8 cellular contexts compared by ENCODE assay signal in the genomic region with DNA sequence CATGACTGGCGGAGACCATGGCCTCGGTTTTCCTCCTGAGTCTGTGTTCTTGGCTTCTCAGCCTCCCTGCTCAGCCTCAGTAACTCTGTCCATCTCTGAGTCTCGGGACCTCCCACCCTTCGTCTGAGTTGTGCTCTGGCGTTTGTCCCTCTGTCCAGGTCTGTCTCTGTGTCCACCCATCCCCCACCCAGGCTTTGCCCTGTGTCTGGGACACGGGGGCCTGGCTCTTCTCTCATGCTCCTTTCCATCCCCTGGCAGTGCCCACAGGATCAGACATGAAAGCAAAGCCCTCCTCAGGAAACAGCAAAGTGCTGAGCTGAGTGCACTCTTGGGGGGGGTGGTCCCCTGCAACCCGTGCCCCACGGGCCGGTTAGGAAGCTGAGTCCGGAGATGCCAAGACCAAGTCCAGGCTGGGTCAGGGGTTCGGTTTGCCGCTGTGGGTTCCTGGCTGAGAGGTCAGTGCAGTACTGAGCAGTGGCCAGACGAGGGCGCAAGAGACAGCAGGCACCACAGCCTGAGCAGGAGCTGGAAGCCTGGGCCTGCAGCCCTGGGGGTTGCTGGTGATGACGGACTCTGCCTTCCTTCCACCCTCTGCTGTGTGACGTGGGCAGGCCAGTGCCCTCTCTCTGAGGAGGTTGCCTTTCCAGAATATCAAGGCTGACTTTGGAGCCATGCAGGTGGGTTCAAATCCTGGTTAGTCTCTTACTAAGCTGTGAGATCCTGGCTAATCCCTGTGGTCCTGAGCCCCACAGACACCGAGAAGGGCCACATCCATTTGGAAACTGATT. TPM values are rescaled to one million over a fixed set of nuclear protein-coding genes. Genes with fewer than 3 reads are reported as not detected.
DNase-seq lines count a peak whose midpoint lies in the region; ATAC-seq and TF ChIP-seq lines count a peak whose summit lies in the region.

No MANE protein-coding gene starts in this region.

- intact Hi-C loops in Calu3 (cut with micrococcal nuclease; ENCODE audit: unreplicated experiment) (loop anchor here (10.0 kb wide), 1 partner anchor 161 kb away; no protein-coding TSS in a partner anchor), left cardiac atrium (cut with DNase I) (loop anchor here (5.0 to 10.0 kb wide), 2 partner anchors 49 to 51 kb away; no protein-coding TSS in a partner anchor), aorta (cut with DNase I) (loop anchor here (2.0 to 5.0 kb wide), 4 partner anchors 89 to 161 kb away; no protein-coding TSS in a partner anchor)

- H3K36me3 ChIP-seq in aorta (ENCODE audit: control insufficient read depth in 1 of 2, insufficient read depth in 2 of 2, low read length in 1 of 2): no peaks in the 10 kb centered on the region

- no peaks in the 10 kb centered on the region for H3K27me3 ChIP-seq in aorta (ENCODE audit: control insufficient read depth in 1 of 2, insufficient read depth in 2 of 2, low read length in 1 of 2)

- WGBS in aorta, 2 donors: 28 to 31% methylated on average over 17 of the region's 17 CpGs

- no peak overlapping the region for H3K4me3 Mint-ChIP-seq in Calu3 (ENCODE audit: low read depth, unreplicated experiment)
- H3K4me3 Mint-ChIP-seq in T-helper 1 cell treated with Interleukin-12 subunit alpha and Interleukin-12 subunit beta and Interleukin-4 antibody, amounts not matched to agents 30 μg/mL and 1 μg/mL, for 36 hours: no peak overlapping the region
- peak overlapping the region; percentile 62 for H3K4me3 Mint-ChIP-seq in activated naive CD8-positive, alpha-beta T cell treated with anti-CD3 and anti-CD28 coated beads, Interleukin-2, amount 50 U/mL, for 24 hours

- H3K27ac Mint-ChIP-seq in Calu3 (ENCODE audit: unreplicated experiment): no peak overlapping the region
- H3K27ac Mint-ChIP-seq in T-helper 1 cell treated with Interleukin-12 subunit alpha and Interleukin-12 subunit beta and Interleukin-4 antibody, amounts not matched to agents 30 μg/mL and 1 μg/mL, for 36 hours: peak overlapping the region; percentile 62
- peak overlapping the region; percentile 64 for H3K27ac Mint-ChIP-seq in activated naive CD8-positive, alpha-beta T cell treated with anti-CD3 and anti-CD28 coated beads, Interleukin-2, amount 50 U/mL, for 24 hours

- no peak overlapping the region for H3K4me3 ChIP-seq in aorta (ENCODE audit: low read length in 2 of 2)

- no peaks in the 10 kb centered on the region for H3K4me1 ChIP-seq in aorta (ENCODE audit: control insufficient read depth in 1 of 2, insufficient read depth in 2 of 2, low read length in 2 of 2)

- H3K9me3 Mint-ChIP-seq in Calu3 (ENCODE audit: low read depth, unreplicated experiment): no peaks in the 10 kb centered on the region
- H3K9me3 Mint-ChIP-seq in T-helper 1 cell treated with Interleukin-12 subunit alpha and Interleukin-12 subunit beta and Interleukin-4 antibody, amounts not matched to agents 30 μg/mL and 1 μg/mL, for 36 hours: no peaks in the 10 kb centered on the region
- no peaks in the 10 kb centered on the region for H3K9me3 Mint-ChIP-seq in activated naive CD8-positive, alpha-beta T cell treated with anti-CD3 and anti-CD28 coated beads, Interleukin-2, amount 50 U/mL, for 24 hours

- H3K27ac ChIP-seq in aorta (ENCODE audit: low read depth in 1 of 2, low read length in 2 of 2): no peak overlapping the region

- H3K4me1 Mint-ChIP-seq in Calu3 (ENCODE audit: low read depth, unreplicated experiment): no peaks in the 10 kb centered on the region
- peaks cover 22% of the 10 kb centered on the region for H3K4me1 Mint-ChIP-seq in T-helper 1 cell treated with Interleukin-12 subunit alpha and Interleukin-12 subunit beta and Interleukin-4 antibody, amounts not matched to agents 30 μg/mL and 1 μg/mL, for 36 hours (ENCODE audit: low read depth)
- H3K4me1 Mint-ChIP-seq in activated naive CD8-positive, alpha-beta T cell treated with anti-CD3 and anti-CD28 coated beads, Interleukin-2, amount 50 U/mL, for 24 hours: peaks cover 63% of the 10 kb centered on the region

- peak; percentile 78 for TF ChIP-seq CTCF in Calu3 (IDR thresholded peaks at IDR 0.05; ENCODE audit: unreplicated experiment)

- no peaks in the 10 kb centered on the region for H3K36me3 Mint-ChIP-seq in Calu3 (ENCODE audit: insufficient read depth, unreplicated experiment)
- H3K36me3 Mint-ChIP-seq in T-helper 1 cell treated with Interleukin-12 subunit alpha and Interleukin-12 subunit beta and Interleukin-4 antibody, amounts not matched to agents 30 μg/mL and 1 μg/mL, for 36 hours (ENCODE audit: low read depth): no peaks in the 10 kb centered on the region
- H3K36me3 Mint-ChIP-seq in activated naive CD8-positive, alpha-beta T cell treated with anti-CD3 and anti-CD28 coated beads, Interleukin-2, amount 50 U/mL, for 24 hours (ENCODE audit: low read depth): no peaks in the 10 kb centered on the region

- peak; percentile 72 for DNase-seq in Calu3
- DNase-seq in Kasumi-1 (lab: John Stamatoyannopoulos, UW): peak; percentile 53 to 63
- DNase-seq in activated naive CD8-positive, alpha-beta T cell treated with anti-CD3 and anti-CD28 coated beads, Interleukin-2, amount 50 U/mL, for 24 hours: peak; percentile 89
- DNase-seq in left cardiac atrium: peak; percentile 84
- peak; percentile 69 for DNase-seq in putamen (ENCODE audit: low spot score)
- DNase-seq in aorta: peak; percentile 90 to 95

- BruUV-seq in Calu3 (replicated peaks; lab: Mats Ljungman, UMichigan): no TSS peak

- no peaks in the 10 kb centered on the region for H3K9me3 ChIP-seq in aorta (ENCODE audit: control insufficient read depth, low read length)

- no peaks in the 10 kb centered on the region for H3K27me3 Mint-ChIP-seq in Calu3 (ENCODE audit: unreplicated experiment)
- no peaks in the 10 kb centered on the region for H3K27me3 Mint-ChIP-seq in T-helper 1 cell treated with Interleukin-12 subunit alpha and Interleukin-12 subunit beta and Interleukin-4 antibody, amounts not matched to agents 30 μg/mL and 1 μg/mL, for 36 hours (ENCODE audit: low read depth)
- peaks cover 2% of the 10 kb centered on the region for H3K27me3 Mint-ChIP-seq in activated naive CD8-positive, alpha-beta T cell treated with anti-CD3 and anti-CD28 coated beads, Interleukin-2, amount 50 U/mL, for 24 hours

- CTCF ChIA-PET in Calu3 (lab: Charles Lee): interaction anchor here (0.6 to 1.1 kb wide), 10 partner anchors 11 to 181 kb away, joined by 3 to 5 read pairs (median 4); partner anchors contain the start of genes CAMKK1 and NCBP3

- ATAC-seq in GM21423 (IDR thresholded peaks at IDR 0.05; ENCODE audit: unreplicated experiment) (peak; percentile 33), left cardiac atrium (peak; percentile 69 to 70), aorta (ENCODE audit: low FRiP score) (peak; percentile 88)
- ATAC-seq in activated naive CD8-positive, alpha-beta T cell treated with anti-CD3 and anti-CD28 coated beads, Interleukin-2, amount 50 U/mL, for 24 hours: peak; percentile 61

RNA-seq across cellular contexts. Expression of gene P2RX1, which starts 2.5 kb away (rescaled TPM):
- total RNA-seq in Calu3 (2022): not detected in 2 replicates
- 1 to 10 TPM in 1 of 2 donors, under 1 TPM in 1; 0.62 to 3.5 TPM for total RNA-seq in left cardiac atrium
- 1 to 10 TPM; 3.5 to 4.7 TPM for total RNA-seq in aorta
- polyA plus RNA-seq in aorta: 1 to 10 TPM in 1 of 2 donors, under 1 TPM in 1; 0.50 to 1.6 TPM

RNA-seq across cellular contexts. Expression of gene CAMKK1, which starts 20.9 kb away (rescaled TPM):
- total RNA-seq in Calu3 (2022): 1.4 and 1.7 TPM in 2 replicates
- total RNA-seq in left cardiac atrium: 1 to 10 TPM; 4.1 to 5.1 TPM
- total RNA-seq in aorta: 10 to 100 TPM in 1 of 2 donors, 1 to 10 TPM in 1; 5.1 to 11.2 TPM
- polyA plus RNA-seq in aorta: 1 to 10 TPM; 1.6 to 4.2 TPM

RNA-seq across cellular contexts. Expression of gene ATP2A3, which starts 50.5 kb away (rescaled TPM):
- 4.5 and 4.8 TPM in 2 replicates for total RNA-seq in Calu3 (2022)
- total RNA-seq in left cardiac atrium: 10 to 100 TPM in 1 of 2 donors, 1 to 10 TPM in 1; 8.6 to 12.0 TPM
- 10 to 100 TPM; 28.7 to 32.1 TPM for total RNA-seq in aorta
- 10 to 100 TPM in 1 of 2 donors, 1 to 10 TPM in 1; 7.5 to 88.7 TPM for polyA plus RNA-seq in aorta

Comparison
In these comparisons a context has a peak if more than half of its experiments do, and no peak if none do; other contexts are left out.
1. ATAC-seq: peak in every context shown above with its lines; median percentile 88 in aorta; 70 in left cardiac atrium; 61 in activated naive CD8-positive, alpha-beta T cell treated with anti-CD3 and anti-CD28 coated beads, Interleukin-2, amount 50 U/mL, for 24 hours; 33 in GM21423.